In the genomic region with DNA sequence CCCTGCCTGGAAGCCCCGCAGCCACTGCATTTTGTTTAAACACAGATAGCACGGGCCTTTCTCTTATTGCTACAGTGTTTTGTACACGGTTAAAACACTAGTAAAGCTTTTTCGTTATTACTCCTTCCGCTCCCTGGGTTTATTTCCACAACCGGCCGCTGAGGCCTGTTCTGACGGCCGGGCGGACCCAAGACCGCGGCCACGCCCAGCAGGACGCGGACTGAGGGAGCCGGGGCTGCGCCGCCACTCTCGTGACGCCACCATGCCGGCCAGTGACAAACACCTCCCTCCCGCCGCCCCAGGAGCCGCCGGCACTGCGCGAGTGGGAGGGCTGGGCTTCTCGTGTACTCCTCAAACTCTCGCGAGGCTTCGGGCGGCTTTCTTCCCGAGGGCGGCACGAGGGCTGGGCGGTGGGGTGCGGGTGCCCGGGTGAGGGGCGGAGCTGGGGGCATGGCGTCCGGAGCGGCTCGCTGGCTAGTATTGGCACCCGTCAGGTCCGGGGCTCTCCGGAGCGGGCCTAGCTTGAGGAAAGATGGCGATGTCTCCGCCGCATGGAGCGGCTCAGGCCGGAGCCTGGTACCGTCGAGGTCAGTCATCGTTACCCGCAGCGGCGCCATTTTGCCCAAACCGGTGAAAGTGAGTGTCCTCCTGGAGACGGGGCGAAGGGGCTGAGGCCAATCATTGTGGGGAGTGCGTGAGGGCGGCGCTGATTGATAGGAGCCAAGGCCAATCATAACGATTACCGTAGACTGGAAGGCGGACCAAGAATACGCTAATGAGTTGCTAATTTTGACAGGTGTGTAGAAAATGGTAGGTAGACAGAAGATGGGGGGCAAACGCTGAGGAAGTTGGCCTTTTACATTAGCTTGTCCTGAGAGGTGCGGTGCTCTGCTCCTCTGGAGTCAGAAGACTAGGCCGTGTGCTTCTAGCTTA, we compare ENCODE assay signal across 8 cellular contexts.
DNase-seq lines count a peak whose midpoint lies in the region; ATAC-seq lines count a peak whose summit lies in the region.

A gene with protein sequence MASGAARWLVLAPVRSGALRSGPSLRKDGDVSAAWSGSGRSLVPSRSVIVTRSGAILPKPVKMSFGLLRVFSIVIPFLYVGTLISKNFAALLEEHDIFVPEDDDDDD (plus strand): TSS at position 382 of the 933 bp plus-strand sequence. CDS start 69 bp downstream, at position 451.

- H3K36me3 ChIP-seq in BLaER1 treated with 17β-estradiol and CSF1 and Interleukin-3, amounts not matched to agents 10 nM and 100 nM = peaks cover 27 to 41% (median 33%) of the 10 kb centered on the region in 11 experiments

- H3K27ac ChIP-seq in BLaER1 treated with 17β-estradiol and CSF1 and Interleukin-3, amounts not matched to agents 10 nM and 100 nM = peak within 1 kb of the TSS; percentile 87 to 97 (median 93)

- peaks cover 52 to 68% (median 58%) of the 10 kb centered on the region in 10 experiments for H3K4me1 ChIP-seq in BLaER1 treated with 17β-estradiol and CSF1 and Interleukin-3, amounts not matched to agents 10 nM and 100 nM

- H4K20me1 ChIP-seq in BLaER1 treated with 17β-estradiol and CSF1 and Interleukin-3, amounts not matched to agents 10 nM and 100 nM = peaks cover 0 to 6% (median 0%) of the 10 kb centered on the region in 11 experiments; a peak in 3 of 22 replicates

- H3K9ac ChIP-seq in BLaER1 treated with 17β-estradiol and CSF1 and Interleukin-3, amounts not matched to agents 10 nM and 100 nM = peak within 1 kb of the TSS; percentile 85 to 94 (median 92)

- peaks cover 0 to 11% (median 0%) of the 10 kb centered on the region in 11 experiments; a peak in 6 of 22 replicates for H3K9me3 ChIP-seq in BLaER1 treated with 17β-estradiol and CSF1 and Interleukin-3, amounts not matched to agents 10 nM and 100 nM (replicated peaks in 1 of 11)

- peak within 1 kb of the TSS; percentile 79 to 98 (median 95) for H3K4me2 ChIP-seq in BLaER1 treated with 17β-estradiol and CSF1 and Interleukin-3, amounts not matched to agents 10 nM and 100 nM

- peak within 1 kb of the TSS; percentile 60 to 77 (median 70) for H3K4me3 ChIP-seq in BLaER1 treated with 17β-estradiol and CSF1 and Interleukin-3, amounts not matched to agents 10 nM and 100 nM

- DNase-seq in NCI-H748 (lab: John Stamatoyannopoulos, UW; ENCODE audit: unreplicated experiment) (peak; percentile 99), cortex of kidney (lab: John Stamatoyannopoulos, UW) (peak; percentile 96), left kidney (ENCODE audit: low read depth, low spot score) (peak; percentile 100)
- DNase-seq in activated CD4-positive, alpha-beta T cell treated with anti-CD3 and anti-CD28 coated beads, Interleukin-2, amount 50 U/mL, for 1 hour = peak; percentile 98
- peak; percentile 97 to 98 for DNase-seq in stimulated activated CD4-positive, alpha-beta T cell treated with anti-CD3 and anti-CD28 coated beads, Interleukin-2, amount 100 ng/mL, for 24 hours

- peak; percentile 83 for ATAC-seq in GM19351 (IDR thresholded peaks at IDR 0.05; ENCODE audit: unreplicated experiment)
- peak; percentile 82 for ATAC-seq in HG03521 (IDR thresholded peaks at IDR 0.05; ENCODE audit: unreplicated experiment)

- peaks cover 0 to 5% (median 0%) of the 10 kb centered on the region in 11 experiments; a peak in 5 of 22 replicates for H3K27me3 ChIP-seq in BLaER1 treated with 17β-estradiol and CSF1 and Interleukin-3, amounts not matched to agents 10 nM and 100 nM

Comparison
In these comparisons a context has a peak if more than half of its experiments do, and no peak if none do; other contexts are left out.
1. Peak in every context shown above with its lines: DNase-seq, ATAC-seq, H3K4me3 ChIP-seq and H3K27ac ChIP-seq.